12 cellular contexts compared by ENCODE assay signal in genomic region chr10:18583575-18584270, GRCh38.
DNase-seq lines count a peak whose midpoint lies in the region; ATAC-seq and TF ChIP-seq lines count a peak whose summit lies in the region.
"Had no signal": no experiment of that assay in that cellular context is flagged by ENCODE, and none has a peak within 500 bp of the region (broad histone marks: within the 10 kb centered on the region; RNA-seq: fewer than 3 reads in every experiment).

No MANE protein-coding gene starts in this region.

- H3K36me3 Mint-ChIP-seq in Caco-2 (ENCODE audit: insufficient read depth, unreplicated experiment) (peaks cover 33% of the 10 kb centered on the region), glutamatergic neuron (ENCODE audit: unreplicated experiment) (peaks cover 14% of the 10 kb centered on the region)

- H3K9me3 Mint-ChIP-seq in Caco-2 (ENCODE audit: unreplicated experiment) (peaks cover 16% of the 10 kb centered on the region), glutamatergic neuron (ENCODE audit: unreplicated experiment) (no peaks in the 10 kb centered on the region)

- H3K9me2 ChIP-seq in GM23248 (ENCODE audit: insufficient read depth), result no peaks in the 10 kb centered on the region

- 38 to 45% methylated on average over 5 of the region's 5 CpGs for WGBS in GM23248 (ENCODE audit: low coverage in 1 of 2, low lambda C conversion rate in 2 of 2, missing lambda C conversion rate in 2 of 2), 2 experiments

- H3K27ac Mint-ChIP-seq in Caco-2 (ENCODE audit: unreplicated experiment), result no peak overlapping the region
- H3K27ac Mint-ChIP-seq in glutamatergic neuron (ENCODE audit: unreplicated experiment), result no peak overlapping the region
- H3K27ac Mint-ChIP-seq: dendritic cell treated with granulocyte-macrophage colony-stimulating factor and Interleukin-4, amounts not matched to agents 40 ng/mL and 50 ng/mL, for 4 days; nephron had no signal

- no peak overlapping the region for H3K4me3 ChIP-seq in Caco-2 (ENCODE audit: low read depth, low read length)
- no peak overlapping the region for H3K4me3 ChIP-seq in GM23248

- in situ Hi-C loops in GM23248 (cut with MboI), result no loop called here

- no peak overlapping the region for H3K4me2 ChIP-seq in GM23248 (ENCODE audit: unreplicated experiment)

- ATAC-seq in HG03342 (IDR thresholded peaks at IDR 0.05; ENCODE audit: unreplicated experiment), result no peak

- no peaks in the 10 kb centered on the region for H3K79me2 ChIP-seq in GM23248 (ENCODE audit: insufficient read depth)

- CTCF ChIA-PET in Caco-2 (lab: Charles Lee) (no interaction called here), RWPE1 (lab: Yijun Ruan, JAX) (interaction anchor here (0.6 kb wide), 1 partner anchor 1646 kb away, joined by 5 read pairs; no protein-coding TSS in a partner anchor)

- H3K27ac ChIP-seq in GM23248 (no peak overlapping the region), RWPE1 (no peak overlapping the region)

- H2AFZ ChIP-seq in GM23248, result no peak overlapping the region

- H3K4me1 Mint-ChIP-seq in Caco-2 (ENCODE audit: low read depth, unreplicated experiment), result no peaks in the 10 kb centered on the region
- no peaks in the 10 kb centered on the region for H3K4me1 Mint-ChIP-seq in glutamatergic neuron (ENCODE audit: low read depth, unreplicated experiment)
- H3K4me1 Mint-ChIP-seq: nephron had no signal

- TF ChIP-seq CTCF in Caco-2 (IDR thresholded peaks at IDR 0.05; ENCODE audit: insufficient read depth in 1 of 2, low read depth in 1 of 2, low read length in 1 of 2, severe bottlenecking in 1 of 2, unreplicated experiment in 1 of 2) (peak; percentile 39 to 47), RWPE1 (conservative IDR thresholded peaks at IDR 0.05; ENCODE audit: low read depth) (peak; percentile 16; the same call in 1 of the 2 replicates), glutamatergic neuron (IDR thresholded peaks at IDR 0.05; ENCODE audit: partially characterized antibody, unreplicated experiment) (peak; percentile 48)

- H3F3A ChIP-seq in GM23248 (ENCODE audit: insufficient read depth), result no peaks in the 10 kb centered on the region

- no peaks in the 10 kb centered on the region for H4K20me1 ChIP-seq in GM23248 (ENCODE audit: insufficient read depth)

- H3K27me3 ChIP-seq in Caco-2 (replicated peaks; ENCODE audit: control insufficient read depth, insufficient read depth, low read length) (no peaks in the 10 kb centered on the region), GM23248 (replicated peaks; ENCODE audit: insufficient read depth) (no peaks in the 10 kb centered on the region)

- DNase-seq in Caco-2 (no peak), GM23248 (peak; percentile 38), RWPE1 (ENCODE audit: low spot score) (no peak), glutamatergic neuron (no peak), NCI-H1417 treated with DMSO at 0.1 percent for 48 hours (lab: John Stamatoyannopoulos, UW) (no peak), hippocampal formation (lab: John Stamatoyannopoulos, UW) (no peak), NCI-H2029 treated with DMSO at 0.1 percent for 48 hours (lab: John Stamatoyannopoulos, UW) (no peak)
- DNase-seq: NCI-H2227 treated with DMSO at 0.1 percent for 48 hours; stimulated activated CD4-positive, alpha-beta T cell treated with anti-CD3 and anti-CD28 coated beads, Interleukin-2, amount 100 ng/mL, for 48 hours had no signal

- H3K4me1 ChIP-seq in Caco-2 (no peaks in the 10 kb centered on the region), GM23248 (ENCODE audit: insufficient read depth) (no peaks in the 10 kb centered on the region)

- no peak overlapping the region for H3K9ac ChIP-seq in GM23248

- H3K4me3 Mint-ChIP-seq in Caco-2 (ENCODE audit: unreplicated experiment), result no peak overlapping the region
- H3K4me3 Mint-ChIP-seq in glutamatergic neuron (ENCODE audit: unreplicated experiment), result no peak overlapping the region
- H3K4me3 Mint-ChIP-seq: dendritic cell treated with granulocyte-macrophage colony-stimulating factor and Interleukin-4, amounts not matched to agents 40 ng/mL and 50 ng/mL, for 4 days; nephron had no signal

- H3K27me3 Mint-ChIP-seq in Caco-2 (ENCODE audit: insufficient read depth, unreplicated experiment) (no peaks in the 10 kb centered on the region), glutamatergic neuron (ENCODE audit: unreplicated experiment) (no peaks in the 10 kb centered on the region)
- H3K27me3 Mint-ChIP-seq: dendritic cell treated with granulocyte-macrophage colony-stimulating factor and Interleukin-4, amounts not matched to agents 40 ng/mL and 50 ng/mL, for 4 days had no signal

- H3K9me3 ChIP-seq in Caco-2, result peaks cover 6% of the 10 kb centered on the region; the same call in 1 of the 2 replicates
- no peaks in the 10 kb centered on the region for H3K9me3 ChIP-seq in GM23248 (ENCODE audit: low read depth)

- intact Hi-C loops in Caco-2 (cut with micrococcal nuclease; ENCODE audit: unreplicated experiment), result loop anchor here (2.0 kb wide), 1 partner anchor 67 kb away; the partner anchor contains the start of gene NSUN6

- H3K36me3 ChIP-seq in Caco-2 (ENCODE audit: control insufficient read depth, insufficient read depth, low read length), result peaks cover 1% of the 10 kb centered on the region; the same call in 1 of the 2 replicates
- H3K36me3 ChIP-seq in GM23248 (ENCODE audit: low read depth), result no peaks in the 10 kb centered on the region

- no TSS peak for BruUV-seq in Caco-2 (replicated peaks; lab: Mats Ljungman, UMichigan)

- POLR2A ChIA-PET in Caco-2 (lab: Charles Lee), result no interaction called here
- POLR2A ChIA-PET in RWPE1 (lab: Yijun Ruan, JAX; ENCODE audit: low non-redundant PET), result no interaction called here
